21 cellular contexts compared by ENCODE assay signal in genomic region chr5:41625571-41625970, GRCh38.
DNase-seq lines count a peak whose midpoint lies in the region; ATAC-seq and TF ChIP-seq lines count a peak whose summit lies in the region.
"Had no signal": no experiment of that assay in that cellular context is flagged by ENCODE, and none has a peak within 500 bp of the region (broad histone marks: within the 10 kb centered on the region; RNA-seq: fewer than 3 reads in every experiment).

No MANE protein-coding gene starts in this region.

- no peaks in the 10 kb centered on the region for H4K20me1 ChIP-seq in neural progenitor cell (ENCODE audit: low read depth)
- H4K20me1 ChIP-seq: BLaER1 treated with 17β-estradiol and CSF1 and Interleukin-3, amounts not matched to agents 10 nM and 100 nM had no signal

- no peaks in the 10 kb centered on the region for H3K27me3 Mint-ChIP-seq in neural progenitor cell (ENCODE audit: insufficient read depth, low read depth)

- TF ChIP-seq CTCF in neural progenitor cell (IDR thresholded peaks at IDR 0.05), result no peak

- no peaks in the 10 kb centered on the region for H3F3A ChIP-seq in neural progenitor cell (ENCODE audit: low read depth)

- no peak overlapping the region for H3K4me3 Mint-ChIP-seq in neural progenitor cell
- H3K4me3 Mint-ChIP-seq: CD14-positive monocyte; CD4-positive, alpha-beta T cell; CD8-positive, alpha-beta memory T cell had no signal

- no peaks in the 10 kb centered on the region for H3K4me1 Mint-ChIP-seq in neural progenitor cell
- H3K4me1 Mint-ChIP-seq: CD14-positive monocyte; CD8-positive, alpha-beta memory T cell had no signal

- no peak overlapping the region for H3K27ac ChIP-seq in neural progenitor cell
- H3K27ac ChIP-seq: A549; BLaER1 treated with 17β-estradiol and CSF1 and Interleukin-3, amounts not matched to agents 10 nM and 100 nM had no signal

- H3K79me2 ChIP-seq in neural progenitor cell (ENCODE audit: low read depth), result no peaks in the 10 kb centered on the region

- peak; percentile 14 for DNase-seq in ELF-1 (ENCODE audit: low read depth, low spot score)
- DNase-seq in SK-MEL-5 (ENCODE audit: low read depth, low spot score), result peak; percentile 93
- no peak for DNase-seq in neural progenitor cell (ENCODE audit: low spot score)
- DNase-seq in RPMI8226, result no peak
- DNase-seq in NCI-H226, result no peak
- DNase-seq: 8988T; ACHN; AML-193; BE2C; Calu3; CD4-positive, alpha-beta T cell; CD8-positive, alpha-beta memory T cell; COR-L47; DMS53; DMS79 treated with DMSO at 0.1 percent for 48 hours; GOT3; HCEC 1CT had no signal

- no peaks in the 10 kb centered on the region for H3K27me3 ChIP-seq in neural progenitor cell
- H3K27me3 ChIP-seq: BE2C; BLaER1 treated with 17β-estradiol and CSF1 and Interleukin-3, amounts not matched to agents 10 nM and 100 nM had no signal

- H3K4me3 ChIP-seq in neural progenitor cell, result no peak overlapping the region
- H3K4me3 ChIP-seq: A549; BLaER1 treated with 17β-estradiol and CSF1 and Interleukin-3, amounts not matched to agents 10 nM and 100 nM had no signal

- H2AFZ ChIP-seq in neural progenitor cell (replicated peaks), result peak overlapping the region; percentile 29

- H3K27ac Mint-ChIP-seq in neural progenitor cell, result no peak overlapping the region
- H3K27ac Mint-ChIP-seq: CD14-positive monocyte; CD4-positive, alpha-beta T cell; CD8-positive, alpha-beta memory T cell had no signal

- H3K9me3 ChIP-seq in neural progenitor cell (ENCODE audit: low read depth), result no peaks in the 10 kb centered on the region
- H3K9me3 ChIP-seq: A549; BE2C; BLaER1 treated with 17β-estradiol and CSF1 and Interleukin-3, amounts not matched to agents 10 nM and 100 nM had no signal

- H3K9ac ChIP-seq in neural progenitor cell, result no peak overlapping the region
- H3K9ac ChIP-seq: BLaER1 treated with 17β-estradiol and CSF1 and Interleukin-3, amounts not matched to agents 10 nM and 100 nM had no signal

- H3K36me3 ChIP-seq in neural progenitor cell, result no peaks in the 10 kb centered on the region
- H3K36me3 ChIP-seq: BE2C; BLaER1 treated with 17β-estradiol and CSF1 and Interleukin-3, amounts not matched to agents 10 nM and 100 nM had no signal

- no peak overlapping the region for H3K4me2 ChIP-seq in neural progenitor cell
- H3K4me2 ChIP-seq: A549; BLaER1 treated with 17β-estradiol and CSF1 and Interleukin-3, amounts not matched to agents 10 nM and 100 nM had no signal

- no peaks in the 10 kb centered on the region for H3K9me3 Mint-ChIP-seq in neural progenitor cell
- H3K9me3 Mint-ChIP-seq: CD4-positive, alpha-beta T cell had no signal

- in situ Hi-C loops in SK-MEL-5 (cut with HindIII; ENCODE audit: low pct_unique_long_range_greater_than_20kb, low sequenced_read_pairs), result no loop called here

- no peak for ATAC-seq in HG03571 (IDR thresholded peaks at IDR 0.05; ENCODE audit: unreplicated experiment)
- ATAC-seq: A549 had no signal

- no peaks in the 10 kb centered on the region for H3K36me3 Mint-ChIP-seq in neural progenitor cell
- H3K36me3 Mint-ChIP-seq: CD14-positive monocyte; CD8-positive, alpha-beta memory T cell had no signal

- no peaks in the 10 kb centered on the region for H3K4me1 ChIP-seq in neural progenitor cell
- H3K4me1 ChIP-seq: A549; BE2C; BLaER1 treated with 17β-estradiol and CSF1 and Interleukin-3, amounts not matched to agents 10 nM and 100 nM had no signal

Comparison
In these comparisons a context has a peak if more than half of its experiments do, and no peak if none do; other contexts are left out.
1. DNase-seq: peak in ELF-1 (single experiment) and SK-MEL-5 (single experiment); none in neural progenitor cell (single experiment), RPMI8226 (single experiment) and NCI-H226 (single experiment).